ENCODE assay signal across 12 cellular contexts in genomic region chr2:218984239-218985020, GRCh38. TPM values are rescaled to one million over a fixed set of nuclear protein-coding genes. Genes with fewer than 3 reads are reported as not detected.
A peak's percentile ranks its signal among the peaks of the same experiment; 100 is the strongest.
DNase-seq lines count a peak whose midpoint lies in the region; ATAC-seq and TF ChIP-seq lines count a peak whose summit lies in the region.
"Had no signal": no experiment of that assay in that cellular context is flagged by ENCODE, and none has a peak within 500 bp of the region (broad histone marks: within the 10 kb centered on the region; RNA-seq: fewer than 3 reads in every experiment).

No MANE protein-coding gene starts in this region.

- POLR2A ChIA-PET in CD8-positive, alpha-beta T cell (lab: Charles Lee) = no interaction called here

- peak overlapping the region; percentile 27 for H3K4me3 Mint-ChIP-seq in CD8-positive, alpha-beta T cell
- peak overlapping the region; percentile 6 for H3K4me3 Mint-ChIP-seq in activated naive CD8-positive, alpha-beta T cell treated with anti-CD3 and anti-CD28 coated beads, Interleukin-2, amount 50 U/mL, for 24 hours
- peak overlapping the region; percentile 57 to 77 (median 71) for H3K4me3 Mint-ChIP-seq in nephron

- peaks cover 42% of the 10 kb centered on the region for H3K4me1 Mint-ChIP-seq in CD8-positive, alpha-beta T cell (ENCODE audit: low read depth)
- peaks cover 26% of the 10 kb centered on the region for H3K4me1 Mint-ChIP-seq in activated naive CD8-positive, alpha-beta T cell treated with anti-CD3 and anti-CD28 coated beads, Interleukin-2, amount 50 U/mL, for 24 hours
- H3K4me1 Mint-ChIP-seq in nephron = peaks cover 13% of the 10 kb centered on the region

- intact Hi-C loops in CD8-positive, alpha-beta T cell (cut with DNase I, micrococcal nuclease) = loop anchor here (5.0 to 10.0 kb wide), 3 partner anchors 77 to 132 kb away; no protein-coding TSS in a partner anchor

- H3K4me3 ChIP-seq in CD8-positive, alpha-beta T cell (ENCODE audit: low read depth, low read length) = no peak overlapping the region
- H3K4me3 ChIP-seq in H7 (ENCODE audit: insufficient read depth, low read depth, low read length) = peak overlapping the region; percentile 1

- H3K27ac ChIP-seq in CD8-positive, alpha-beta T cell (ENCODE audit: low read depth, low read length) = no peak overlapping the region
- no peak overlapping the region for H3K27ac ChIP-seq in foreskin keratinocyte
- H3K27ac ChIP-seq: tibial nerve had no signal

- no peak for DNase-seq in CD8-positive, alpha-beta T cell
- DNase-seq in H7 = peak; percentile 84
- DNase-seq in activated naive CD8-positive, alpha-beta T cell treated with anti-CD3 and anti-CD28 coated beads, Interleukin-2, amount 50 U/mL, for 24 hours = no peak
- DNase-seq in foreskin keratinocyte = no peak
- DNase-seq in KG1 (lab: John Stamatoyannopoulos, UW) = no peak
- no peak for DNase-seq in midbrain (lab: John Stamatoyannopoulos, UW)
- no peak for DNase-seq in NCI-H2081 (lab: John Stamatoyannopoulos, UW)
- DNase-seq: NCI-H345 had no signal

- no peaks in the 10 kb centered on the region for H3K9me3 Mint-ChIP-seq in CD8-positive, alpha-beta T cell
- no peaks in the 10 kb centered on the region for H3K9me3 Mint-ChIP-seq in activated naive CD8-positive, alpha-beta T cell treated with anti-CD3 and anti-CD28 coated beads, Interleukin-2, amount 50 U/mL, for 24 hours
- peaks cover 3% of the 10 kb centered on the region for H3K9me3 Mint-ChIP-seq in nephron

- peaks cover 67% of the 10 kb centered on the region for H3K27me3 Mint-ChIP-seq in CD8-positive, alpha-beta T cell (ENCODE audit: low read depth)
- peaks cover 82% of the 10 kb centered on the region for H3K27me3 Mint-ChIP-seq in activated naive CD8-positive, alpha-beta T cell treated with anti-CD3 and anti-CD28 coated beads, Interleukin-2, amount 50 U/mL, for 24 hours
- peaks cover 97% of the 10 kb centered on the region for H3K27me3 Mint-ChIP-seq in nephron (ENCODE audit: low read depth)

- no peaks in the 10 kb centered on the region for H3K36me3 ChIP-seq in CD8-positive, alpha-beta T cell (ENCODE audit: insufficient read depth, low read length)
- no peaks in the 10 kb centered on the region for H3K36me3 ChIP-seq in H7 (replicated peaks; ENCODE audit: control insufficient read depth, insufficient read depth, low read length)
- H3K36me3 ChIP-seq: tibial nerve had no signal

- no peak for TF ChIP-seq CTCF in CD8-positive, alpha-beta T cell (IDR thresholded peaks at IDR 0.05)
- no peak for TF ChIP-seq CTCF in nephron (IDR thresholded peaks at IDR 0.05; ENCODE audit: unreplicated experiment in 3 of 3)
- TF ChIP-seq CTCF in foreskin keratinocyte (conservative IDR thresholded peaks at IDR 0.05) = no peak

- H3K36me3 Mint-ChIP-seq in CD8-positive, alpha-beta T cell = no peaks in the 10 kb centered on the region
- no peaks in the 10 kb centered on the region for H3K36me3 Mint-ChIP-seq in activated naive CD8-positive, alpha-beta T cell treated with anti-CD3 and anti-CD28 coated beads, Interleukin-2, amount 50 U/mL, for 24 hours (ENCODE audit: low read depth)
- no peaks in the 10 kb centered on the region for H3K36me3 Mint-ChIP-seq in nephron (ENCODE audit: low read depth)

- peaks cover 31% of the 10 kb centered on the region for H3K4me1 ChIP-seq in CD8-positive, alpha-beta T cell (ENCODE audit: insufficient read depth, low read length)
- no peaks in the 10 kb centered on the region for H3K4me1 ChIP-seq in foreskin keratinocyte

- H3K27ac Mint-ChIP-seq in CD8-positive, alpha-beta T cell = no peak overlapping the region
- no peak overlapping the region for H3K27ac Mint-ChIP-seq in activated naive CD8-positive, alpha-beta T cell treated with anti-CD3 and anti-CD28 coated beads, Interleukin-2, amount 50 U/mL, for 24 hours
- no peak overlapping the region for H3K27ac Mint-ChIP-seq in nephron

- peaks cover 62% of the 10 kb centered on the region for H3K27me3 ChIP-seq in CD8-positive, alpha-beta T cell (ENCODE audit: insufficient read depth, low read length)
- H3K27me3 ChIP-seq in H7 (ENCODE audit: control insufficient read depth, insufficient read depth, low read length) = peaks cover 97% of the 10 kb centered on the region
- H3K27me3 ChIP-seq in foreskin keratinocyte = peaks cover 96% of the 10 kb centered on the region

- H3K9me3 ChIP-seq in CD8-positive, alpha-beta T cell (ENCODE audit: low read length) = no peaks in the 10 kb centered on the region
- H3K9me3 ChIP-seq: tibial nerve had no signal

- CTCF ChIA-PET in CD8-positive, alpha-beta T cell (lab: Charles Lee) = interaction anchor here (1.0 kb wide), 1 partner anchor 45 kb away, joined by 3 read pairs; no protein-coding TSS in a partner anchor

- ATAC-seq in CD8-positive, alpha-beta T cell = no peak
- ATAC-seq in activated naive CD8-positive, alpha-beta T cell treated with anti-CD3 and anti-CD28 coated beads, Interleukin-2, amount 50 U/mL, for 24 hours = no peak
- no peak for ATAC-seq in foreskin keratinocyte

RNA-seq across cellular contexts. Expression of gene FEV, which starts 0.6 kb away (rescaled TPM):
- not detected for total RNA-seq in CD8-positive, alpha-beta T cell
- total RNA-seq in H7 (2014; rRNA removed; shearing (Covaris generic)) = not detected in 2 replicates
- not detected in 2 replicates for total RNA-seq in foreskin keratinocyte
- polyA plus RNA-seq in foreskin keratinocyte = not detected in 2 replicates
- total RNA-seq: omental fat pad, tibial nerve had no signal
- polyA plus RNA-seq: esophagus had no signal

RNA-seq across cellular contexts. Expression of gene CRYBA2, which starts 8.8 kb away (rescaled TPM):
- total RNA-seq in CD8-positive, alpha-beta T cell = not detected
- not detected in 2 replicates for total RNA-seq in H7 (2014; rRNA removed; shearing (Covaris generic))
- not detected in 2 replicates for total RNA-seq in foreskin keratinocyte
- polyA plus RNA-seq in foreskin keratinocyte = not detected in 2 replicates
- total RNA-seq: omental fat pad, tibial nerve had no signal

RNA-seq across cellular contexts. Expression of gene CDK5R2, which starts 25.0 kb away (rescaled TPM):
- total RNA-seq in CD8-positive, alpha-beta T cell = not detected
- 0.17 TPM in 1 of 2 replicates, not detected in the other for total RNA-seq in H7 (2014; rRNA removed; shearing (Covaris generic))
- not detected in 2 replicates for total RNA-seq in foreskin keratinocyte
- 0.02 TPM in 1 of 2 replicates, not detected in the other for polyA plus RNA-seq in foreskin keratinocyte
- total RNA-seq: omental fat pad, tibial nerve had no signal
- polyA plus RNA-seq: esophagus had no signal

RNA-seq across cellular contexts. Expression of gene CFAP65, which starts 56.9 kb away (rescaled TPM):
- total RNA-seq in CD8-positive, alpha-beta T cell = not detected
- total RNA-seq in H7 (2014; rRNA removed; shearing (Covaris generic)) = 0.11 TPM in 1 of 2 replicates, not detected in the other
- total RNA-seq in foreskin keratinocyte = not detected in 2 replicates
- not detected in 2 replicates for polyA plus RNA-seq in foreskin keratinocyte
- total RNA-seq: tibial nerve had no signal

Comparison
In these comparisons a context has a peak if more than half of its experiments do, and no peak if none do; other contexts are left out.
1. H3K4me3 Mint-ChIP-seq: peak in every context shown above with its lines; median percentile 71 in nephron; 27 in CD8-positive, alpha-beta T cell; 6 in activated naive CD8-positive, alpha-beta T cell treated with anti-CD3 and anti-CD28 coated beads, Interleukin-2, amount 50 U/mL, for 24 hours.